ENCODE assay signal across 15 cellular contexts in the genomic region with DNA sequence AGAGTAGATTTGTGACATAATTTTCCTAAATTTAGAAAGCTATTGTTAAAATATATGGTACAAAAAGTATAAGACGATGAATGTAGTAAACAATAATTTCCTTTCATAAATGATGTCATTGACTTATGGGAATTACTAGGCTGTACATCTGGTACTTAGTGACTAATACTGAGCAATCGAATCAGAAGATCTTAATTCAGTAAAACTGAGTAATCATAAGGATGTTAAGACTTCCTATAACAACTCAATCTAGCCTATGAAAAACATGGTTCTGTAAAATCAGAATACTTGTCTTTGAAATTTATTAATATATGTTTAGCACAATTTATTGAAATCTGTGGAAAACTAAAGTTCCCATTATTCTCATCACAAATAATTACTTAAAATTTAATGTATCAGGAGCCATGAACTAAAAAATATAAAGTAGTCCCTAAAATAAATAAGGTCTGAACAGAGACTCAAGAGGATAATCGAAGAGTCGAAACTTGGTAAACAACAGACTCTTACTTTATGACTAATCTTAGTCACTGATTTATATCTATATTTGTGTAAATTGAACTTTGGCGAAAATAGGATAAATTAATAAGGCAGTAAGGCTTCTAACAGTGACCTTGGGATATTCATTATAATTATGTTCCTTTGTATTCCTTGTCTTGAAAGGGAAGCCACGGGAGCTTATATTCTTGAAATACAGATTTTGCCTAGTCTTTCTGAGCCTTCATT.
DNase-seq lines count a peak whose midpoint lies in the region; ATAC-seq and TF ChIP-seq lines count a peak whose summit lies in the region.
"Had no signal": no experiment of that assay in that cellular context is flagged by ENCODE, and none has a peak within 500 bp of the region (broad histone marks: within the 10 kb centered on the region; RNA-seq: fewer than 3 reads in every experiment).

No MANE protein-coding gene starts in this region.

- DNase-seq in AG04449 (ENCODE audit: low read depth, low spot score) = peak; percentile 31
- peak; percentile 13 for DNase-seq in M059J (ENCODE audit: low read depth)
- peak; percentile 69 to 95 for DNase-seq in cardiac fibroblast (ENCODE audit: low read depth in 2 of 2)
- DNase-seq in kidney epithelial cell (ENCODE audit: low read depth) = peak; percentile 29
- DNase-seq in islet precursor cell = no peak
- no peak for DNase-seq in SKM-1 (lab: John Stamatoyannopoulos, UW; ENCODE audit: unreplicated experiment)
- no peak for DNase-seq in trophoblast cell
- DNase-seq: activated CD4-positive, CD25-positive, alpha-beta regulatory T cell treated with anti-CD3 and anti-CD28 coated beads, Interleukin-2, amount 50 U/mL, for 72 hours; activated naive CD8-positive, alpha-beta T cell treated with anti-CD3 and anti-CD28 coated beads for 36 hours; activated T-cell treated with anti-CD3 and anti-CD28 coated beads for 4 hours; cortex of kidney; mucosa of descending colon; NCI-H1105; NCI-H226 had no signal

- no peak overlapping the region for H3K23ac ChIP-seq in trophoblast cell (ENCODE audit: low read length)

- H3K4ac ChIP-seq in trophoblast cell (ENCODE audit: low read depth, low read length) = no peak overlapping the region

- H2BK5ac ChIP-seq in trophoblast cell (ENCODE audit: low read depth, low read length, poor library complexity) = no peak overlapping the region

- no peak overlapping the region for H3K27ac ChIP-seq in trophoblast cell (ENCODE audit: low read depth, low read length)

- TF ChIP-seq CTCF in AG04449 (IDR thresholded peaks at IDR 0.05; ENCODE audit: insufficient read depth, low read length, missing control alignments) (no peak), cardiac fibroblast (IDR thresholded peaks at IDR 0.05; ENCODE audit: low read depth, low read length) (no peak), kidney epithelial cell (IDR thresholded peaks at IDR 0.05; ENCODE audit: insufficient read depth, low read length, poor library complexity, severe bottlenecking) (no peak)

- no peak overlapping the region for H2BK120ac ChIP-seq in trophoblast cell (ENCODE audit: insufficient read depth, low read length, poor library complexity)

- H4K91ac ChIP-seq in trophoblast cell (ENCODE audit: low read depth, low read length) = no peak overlapping the region

- no peaks in the 10 kb centered on the region for H3K27me3 ChIP-seq in kidney epithelial cell (ENCODE audit: control insufficient read depth, insufficient read depth, low read length)
- no peaks in the 10 kb centered on the region for H3K27me3 ChIP-seq in trophoblast cell (ENCODE audit: insufficient read depth, low read length)

- no peak overlapping the region for H3K4me2 ChIP-seq in trophoblast cell (ENCODE audit: low read length)

- no peak overlapping the region for H2AFZ ChIP-seq in trophoblast cell (ENCODE audit: insufficient read depth, low read length, poor library complexity)

- H3K14ac ChIP-seq in trophoblast cell (ENCODE audit: low read length) = no peak overlapping the region

- no CpG with 5 or more reads among the region's 6 CpGs for WGBS in trophoblast cell (ENCODE audit: extremely low coverage, insufficient coverage, insufficient read length)

- CTCF ChIA-PET in AG04449 (lab: Yijun Ruan, JAX) = no interaction called here

- H3K4me3 ChIP-seq in AG04449 (ENCODE audit: low read depth, low read length) (no peak overlapping the region), cardiac fibroblast (replicated peaks in 1 of 2; ENCODE audit: low read depth in 2 of 2, low read length in 2 of 2) (no peak overlapping the region), kidney epithelial cell (ENCODE audit: low read depth, low read length) (no peak overlapping the region), trophoblast cell (ENCODE audit: low read depth, low read length) (no peak overlapping the region)
- H3K4me3 ChIP-seq: mucosa of descending colon had no signal

- POLR2A ChIA-PET in AG04449 (lab: Yijun Ruan, JAX) = no interaction called here

- H3K18ac ChIP-seq in trophoblast cell (ENCODE audit: low read length) = no peak overlapping the region

- H4K8ac ChIP-seq in trophoblast cell (ENCODE audit: low read depth, low read length) = no peak overlapping the region

- H3K9me3 ChIP-seq in trophoblast cell (ENCODE audit: insufficient read depth, low read depth, low read length) = no peaks in the 10 kb centered on the region
- H3K9me3 ChIP-seq: mucosa of descending colon had no signal

- ATAC-seq in GM21360 (IDR thresholded peaks at IDR 0.05; ENCODE audit: unreplicated experiment) = no peak
- ATAC-seq: mucosa of descending colon had no signal

- H2BK12ac ChIP-seq in trophoblast cell (ENCODE audit: low read length) = no peak overlapping the region

- no peaks in the 10 kb centered on the region for H3K79me2 ChIP-seq in trophoblast cell (ENCODE audit: control insufficient read depth, insufficient read depth, low read length, poor library complexity)

- no peaks in the 10 kb centered on the region for H3K79me1 ChIP-seq in trophoblast cell (ENCODE audit: low read length)

- H2AK5ac ChIP-seq in trophoblast cell (ENCODE audit: low read length) = no peak overlapping the region

- no peaks in the 10 kb centered on the region for H3K36me3 ChIP-seq in kidney epithelial cell (ENCODE audit: control insufficient read depth, insufficient read depth, low read length)
- no peaks in the 10 kb centered on the region for H3K36me3 ChIP-seq in trophoblast cell (ENCODE audit: control insufficient read depth in 1 of 2, insufficient read depth in 2 of 2, low read length in 2 of 2)

- H3K9ac ChIP-seq in trophoblast cell (ENCODE audit: low read length) = no peak overlapping the region

- no peak overlapping the region for H4K12ac ChIP-seq in trophoblast cell (ENCODE audit: low read depth, low read length)

- H3K4me1 ChIP-seq in trophoblast cell (ENCODE audit: control insufficient read depth in 1 of 2, insufficient read depth in 2 of 2, low read length in 2 of 2) = no peaks in the 10 kb centered on the region

Comparison
In these comparisons a context has a peak if more than half of its experiments do, and no peak if none do; other contexts are left out.
1. DNase-seq: peak in AG04449 (single experiment), M059J (single experiment), cardiac fibroblast (2 of 2) and kidney epithelial cell (single experiment); none in islet precursor cell (single experiment), SKM-1 (single experiment) and trophoblast cell (0 of 2).